12 cellular contexts compared by ENCODE assay signal in the genomic region with DNA sequence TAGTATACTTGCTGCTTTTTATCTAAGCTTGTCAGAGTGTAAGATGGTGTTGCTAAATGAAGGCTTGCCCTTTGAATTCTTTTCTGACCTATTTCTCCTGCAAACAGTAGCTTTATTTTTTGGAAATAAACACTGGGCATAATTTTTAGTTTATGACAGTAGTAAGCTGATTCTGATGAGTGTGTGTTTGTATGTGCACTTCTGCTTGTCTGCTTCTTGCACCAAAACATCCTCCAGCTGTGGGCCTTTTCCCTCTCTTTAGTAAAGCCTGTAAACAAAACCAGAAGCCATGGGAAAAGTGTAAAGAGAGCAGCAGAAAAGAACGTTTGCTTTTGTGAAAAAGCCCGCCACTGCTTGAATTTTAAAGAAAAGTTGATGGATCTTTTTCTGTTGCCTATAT. TPM values are rescaled to one million over a fixed set of nuclear protein-coding genes. Genes with fewer than 3 reads are reported as not detected.
DNase-seq lines count a peak whose midpoint lies in the region; ATAC-seq and TF ChIP-seq lines count a peak whose summit lies in the region.
"Had no signal": no experiment of that assay in that cellular context is flagged by ENCODE, and none has a peak within 500 bp of the region (broad histone marks: within the 10 kb centered on the region; RNA-seq: fewer than 3 reads in every experiment).

No MANE protein-coding gene starts in this region.

- peak overlapping the region; percentile 59; the same call in 1 of the 2 replicates for H3K27ac ChIP-seq in MM.1S (ENCODE audit: low read length)
- peak overlapping the region; percentile 84 to 85 for H3K27ac ChIP-seq in coronary artery
- H3K27ac ChIP-seq in thyroid gland, result peak overlapping the region in 2 of 3 donors; percentile 43 to 55

- 68 to 70% methylated on average over 2 of the region's 2 CpGs for WGBS in thyroid gland, 2 donors

- TF ChIP-seq POLR2A in thyroid gland (IDR thresholded peaks at IDR 0.05), result no peak

- H3K4me3 ChIP-seq in MM.1S (ENCODE audit: low read length), result peak overlapping the region; percentile 45; the same call in 1 of the 2 replicates
- peak overlapping the region; percentile 53 for H3K4me3 ChIP-seq in coronary artery
- no peak overlapping the region for H3K4me3 ChIP-seq in thyroid gland (replicated peaks in 1 of 3)

- peak overlapping the region; percentile 87 for H2AFZ ChIP-seq in MM.1S (ENCODE audit: low read length)

- intact Hi-C loops in thyroid gland (cut with DNase I), result no loop called here
- intact Hi-C loops in activated T-helper 1 cell treated with anti-CD3 and anti-CD28 coated beads, Interleukin-12 subunit alpha, Interleukin-12 subunit beta, Interleukin-2, Interleukin-4 antibody, amounts not matched to agents 30 ng/mL and 10 ng/mL and 1 ng/mL, durations not matched to agents 14 hours and 24 hours and 36 hours (cut with micrococcal nuclease), result no loop called here

- no peak overlapping the region for H3K4me3 Mint-ChIP-seq in mesothelial cell of epicardium
- no peak overlapping the region for H3K4me3 Mint-ChIP-seq in activated T-helper 1 cell treated with anti-CD3 and anti-CD28 coated beads, Interleukin-12 subunit alpha, Interleukin-12 subunit beta, Interleukin-2, Interleukin-4 antibody, amounts not matched to agents 30 ng/mL and 10 ng/mL and 1 ng/mL, durations not matched to agents 14 hours and 24 hours and 36 hours
- H3K4me3 Mint-ChIP-seq: activated CD4-positive, alpha-beta memory T cell treated with anti-CD3 and anti-CD28 coated beads, Interleukin-2, amount 10 ng/mL, durations not matched to agents 7 days and 5 days; memory B cell had no signal

- H3K9me3 ChIP-seq in MM.1S (replicated peaks; ENCODE audit: insufficient read depth, low read length) (no peaks in the 10 kb centered on the region), thyroid gland (no peaks in the 10 kb centered on the region)

- no peaks in the 10 kb centered on the region for H3K9me3 Mint-ChIP-seq in mesothelial cell of epicardium
- H3K9me3 Mint-ChIP-seq in activated T-helper 1 cell treated with anti-CD3 and anti-CD28 coated beads, Interleukin-12 subunit alpha, Interleukin-12 subunit beta, Interleukin-2, Interleukin-4 antibody, amounts not matched to agents 30 ng/mL and 10 ng/mL and 1 ng/mL, durations not matched to agents 14 hours and 24 hours and 36 hours, result no peaks in the 10 kb centered on the region
- H3K9me3 Mint-ChIP-seq: activated CD4-positive, alpha-beta memory T cell treated with anti-CD3 and anti-CD28 coated beads, Interleukin-2, amount 10 ng/mL, durations not matched to agents 7 days and 5 days; memory B cell had no signal

- no peaks in the 10 kb centered on the region for H3K36me3 Mint-ChIP-seq in mesothelial cell of epicardium
- H3K36me3 Mint-ChIP-seq in activated T-helper 1 cell treated with anti-CD3 and anti-CD28 coated beads, Interleukin-12 subunit alpha, Interleukin-12 subunit beta, Interleukin-2, Interleukin-4 antibody, amounts not matched to agents 30 ng/mL and 10 ng/mL and 1 ng/mL, durations not matched to agents 14 hours and 24 hours and 36 hours (ENCODE audit: low read depth), result no peaks in the 10 kb centered on the region
- H3K36me3 Mint-ChIP-seq: memory B cell had no signal

- ATAC-seq in GM19023 (IDR thresholded peaks at IDR 0.05; ENCODE audit: unreplicated experiment), result no peak

- no peaks in the 10 kb centered on the region for H3K9me2 ChIP-seq in MM.1S (replicated peaks; ENCODE audit: insufficient read depth, low read length)

- TF ChIP-seq CTCF in MM.1S (IDR thresholded peaks at IDR 0.05; ENCODE audit: low read length) (no peak), coronary artery (IDR thresholded peaks at IDR 0.05) (no peak), mesothelial cell of epicardium (IDR thresholded peaks at IDR 0.05; ENCODE audit: unreplicated experiment) (no peak), thyroid gland (IDR thresholded peaks at IDR 0.05) (no peak)

- H3K79me2 ChIP-seq in MM.1S (ENCODE audit: low read length), result no peaks in the 10 kb centered on the region

- H3K4me1 ChIP-seq in MM.1S (ENCODE audit: low read length) (peaks cover 19% of the 10 kb centered on the region; the same call in 1 of the 2 replicates), thyroid gland (peaks cover 0 to 6% of the 10 kb centered on the region in 2 donors)

- no peaks in the 10 kb centered on the region for H4K20me1 ChIP-seq in MM.1S (ENCODE audit: insufficient read depth, low read length)

- no peaks in the 10 kb centered on the region for H3K36me3 ChIP-seq in MM.1S (replicated peaks; ENCODE audit: insufficient read depth, low read length)
- no peaks in the 10 kb centered on the region for H3K36me3 ChIP-seq in thyroid gland

- H3K27ac Mint-ChIP-seq in mesothelial cell of epicardium, result peak overlapping the region; percentile 96
- H3K27ac Mint-ChIP-seq in activated T-helper 1 cell treated with anti-CD3 and anti-CD28 coated beads, Interleukin-12 subunit alpha, Interleukin-12 subunit beta, Interleukin-2, Interleukin-4 antibody, amounts not matched to agents 30 ng/mL and 10 ng/mL and 1 ng/mL, durations not matched to agents 14 hours and 24 hours and 36 hours, result no peak overlapping the region
- H3K27ac Mint-ChIP-seq: activated CD4-positive, alpha-beta memory T cell treated with anti-CD3 and anti-CD28 coated beads, Interleukin-2, amount 10 ng/mL, durations not matched to agents 7 days and 5 days; memory B cell had no signal

- H3K4me2 ChIP-seq in MM.1S (ENCODE audit: low read depth, low read length), result peak overlapping the region; percentile 79

- peak overlapping the region; percentile 49; the same call in 1 of the 2 replicates for H3K9ac ChIP-seq in MM.1S (ENCODE audit: low read length)

- H3K27me3 Mint-ChIP-seq in mesothelial cell of epicardium (ENCODE audit: low read depth), result no peaks in the 10 kb centered on the region
- peaks cover 22% of the 10 kb centered on the region for H3K27me3 Mint-ChIP-seq in activated T-helper 1 cell treated with anti-CD3 and anti-CD28 coated beads, Interleukin-12 subunit alpha, Interleukin-12 subunit beta, Interleukin-2, Interleukin-4 antibody, amounts not matched to agents 30 ng/mL and 10 ng/mL and 1 ng/mL, durations not matched to agents 14 hours and 24 hours and 36 hours (ENCODE audit: insufficient read depth)

- no peak for DNase-seq in MM.1S
- DNase-seq in coronary artery (ENCODE audit: low spot score), result no peak
- DNase-seq in mesothelial cell of epicardium (ENCODE audit: low spot score in 2 of 2, unreplicated experiment in 2 of 2), result no peak
- DNase-seq in thyroid gland, result no peak
- DNase-seq in SK-N-DZ (ENCODE audit: low spot score), result no peak
- DNase-seq in NCI-H187 (lab: John Stamatoyannopoulos, UW), result no peak
- DNase-seq in activated T-helper 1 cell treated with anti-CD3 and anti-CD28 coated beads, Interleukin-12 subunit alpha, Interleukin-12 subunit beta, Interleukin-2, Interleukin-4 antibody, amounts not matched to agents 30 ng/mL and 10 ng/mL and 1 ng/mL, durations not matched to agents 14 hours and 24 hours and 36 hours (ENCODE audit: low spot score), result no peak
- DNase-seq: activated CD4-positive, alpha-beta memory T cell treated with anti-CD3 and anti-CD28 coated beads, Interleukin-2, amount 10 ng/mL, durations not matched to agents 7 days and 5 days; NCI-H526 treated with DMSO at 0.1 percent for 48 hours; T-helper 1 cell had no signal

- H3K4me1 Mint-ChIP-seq in mesothelial cell of epicardium, result peaks cover 59% of the 10 kb centered on the region
- H3K4me1 Mint-ChIP-seq in activated T-helper 1 cell treated with anti-CD3 and anti-CD28 coated beads, Interleukin-12 subunit alpha, Interleukin-12 subunit beta, Interleukin-2, Interleukin-4 antibody, amounts not matched to agents 30 ng/mL and 10 ng/mL and 1 ng/mL, durations not matched to agents 14 hours and 24 hours and 36 hours (ENCODE audit: low read depth), result no peaks in the 10 kb centered on the region

- H3F3A ChIP-seq in MM.1S (ENCODE audit: insufficient read depth, low read length), result peaks cover 7% of the 10 kb centered on the region; the same call in 1 of the 2 replicates

- H3K27me3 ChIP-seq in MM.1S (replicated peaks; ENCODE audit: insufficient read depth, low read length), result no peaks in the 10 kb centered on the region
- no peaks in the 10 kb centered on the region for H3K27me3 ChIP-seq in thyroid gland

RNA-seq across cellular contexts. Expression of gene SCHIP1, which starts 12.6 kb away (rescaled TPM):
- 9.2 to 10.6 TPM (median 9.8 TPM) in 3 replicates for total RNA-seq in mesothelial cell of epicardium
- total RNA-seq in thyroid gland, result 1 to 10 TPM; 1.8 to 3.4 (median 2.4) TPM
- 127 and 223 TPM in 2 replicates for polyA plus RNA-seq in SK-N-DZ (2014; cell fraction: cytosol; rRNA removed)
- 105 and 153 TPM in 2 replicates for polyA plus RNA-seq in SK-N-DZ (2014; cell fraction: nucleus; rRNA removed)
- 0.12 TPM in 1 of 2 replicates, not detected in the other for total RNA-seq in activated T-helper 1 cell treated with anti-CD3 and anti-CD28 coated beads, Interleukin-12 subunit alpha, Interleukin-12 subunit beta, Interleukin-2, Interleukin-4 antibody, amounts not matched to agents 30 ng/mL and 10 ng/mL and 1 ng/mL, durations not matched to agents 14 hours and 24 hours and 36 hours

Comparison
In these comparisons a context has a peak if more than half of its experiments do, and no peak if none do; other contexts are left out.
1. H3K4me3 ChIP-seq: peak in MM.1S (single experiment) and coronary artery (single experiment); none in thyroid gland (0 of 3).
2. Peak in every context shown above with its lines, with median percentiles within 50 percentile points of each other: H3K27ac ChIP-seq.